In the genomic region with DNA sequence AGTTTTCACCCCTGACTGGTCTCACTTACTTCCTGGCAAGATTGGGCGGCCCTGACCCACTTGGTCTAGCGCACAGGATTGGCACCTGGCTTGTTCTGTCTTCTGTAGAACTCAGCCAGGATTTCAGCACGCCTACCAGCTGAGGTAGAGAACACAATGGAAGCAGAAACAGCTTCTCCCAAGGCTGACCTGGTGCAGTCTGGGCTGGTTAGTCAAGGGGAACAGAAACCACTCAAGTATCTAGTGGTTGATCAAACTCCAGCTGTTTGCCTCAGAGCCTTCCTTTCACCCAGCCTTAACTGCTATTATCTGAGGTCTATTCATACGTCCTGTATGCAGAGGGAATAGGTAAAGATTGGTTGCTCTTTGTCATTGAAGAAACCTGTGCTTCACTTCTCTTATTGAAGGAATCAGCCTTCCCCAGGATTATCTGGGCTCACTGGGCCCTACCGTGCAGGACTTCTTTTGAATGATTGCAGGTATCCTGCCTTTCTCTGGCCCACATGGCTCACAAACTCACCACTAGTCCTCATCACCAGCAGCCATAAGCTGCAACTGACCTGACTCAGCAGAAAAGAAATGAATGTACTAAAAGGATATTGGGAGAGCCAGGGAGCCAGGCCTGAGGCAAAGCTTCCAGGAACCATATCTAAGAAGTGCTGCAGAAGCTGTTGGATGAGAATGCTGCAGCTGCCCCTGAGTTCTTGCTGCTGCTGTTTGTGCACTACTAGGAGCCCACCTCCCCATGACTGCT, we compare ENCODE assay signal across 12 cellular contexts.
DNase-seq lines count a peak whose midpoint lies in the region; ATAC-seq lines count a peak whose summit lies in the region.
"Had no signal": no experiment of that assay in that cellular context is flagged by ENCODE, and none has a peak within 500 bp of the region (broad histone marks: within the 10 kb centered on the region; RNA-seq: fewer than 3 reads in every experiment).

No MANE protein-coding gene starts in this region.

- peaks cover 19% of the 10 kb centered on the region for H3K27me3 Mint-ChIP-seq in memory B cell
- H3K27me3 Mint-ChIP-seq in activated naive CD8-positive, alpha-beta T cell treated with anti-CD3 and anti-CD28 coated beads, Interleukin-2, amount 50 U/mL, for 24 hours = peaks cover 38% of the 10 kb centered on the region

- H3K9me3 Mint-ChIP-seq in memory B cell = no peaks in the 10 kb centered on the region
- no peaks in the 10 kb centered on the region for H3K9me3 Mint-ChIP-seq in activated naive CD8-positive, alpha-beta T cell treated with anti-CD3 and anti-CD28 coated beads, Interleukin-2, amount 50 U/mL, for 24 hours
- H3K9me3 Mint-ChIP-seq: activated T-cell treated with anti-CD3 and anti-CD28 coated beads, Interleukin-2, amount 50 U/mL, for 4 hours had no signal

- H3K4me1 Mint-ChIP-seq in memory B cell = peaks cover 5% of the 10 kb centered on the region
- peaks cover 3% of the 10 kb centered on the region for H3K4me1 Mint-ChIP-seq in activated naive CD8-positive, alpha-beta T cell treated with anti-CD3 and anti-CD28 coated beads, Interleukin-2, amount 50 U/mL, for 24 hours
- H3K4me1 Mint-ChIP-seq: endodermal cell had no signal

- no peak overlapping the region for H3K27ac Mint-ChIP-seq in memory B cell
- no peak overlapping the region for H3K27ac Mint-ChIP-seq in activated naive CD8-positive, alpha-beta T cell treated with anti-CD3 and anti-CD28 coated beads, Interleukin-2, amount 50 U/mL, for 24 hours
- H3K27ac Mint-ChIP-seq: endodermal cell had no signal

- H3K4me3 Mint-ChIP-seq in memory B cell = no peak overlapping the region
- H3K4me3 Mint-ChIP-seq in activated naive CD8-positive, alpha-beta T cell treated with anti-CD3 and anti-CD28 coated beads, Interleukin-2, amount 50 U/mL, for 24 hours = no peak overlapping the region
- H3K4me3 Mint-ChIP-seq: activated T-cell treated with anti-CD3 and anti-CD28 coated beads, Interleukin-2, amount 50 U/mL, for 4 hours; endodermal cell had no signal

- ATAC-seq in GM18907 (IDR thresholded peaks at IDR 0.05; ENCODE audit: unreplicated experiment) (peak; percentile 92), HG02571 (IDR thresholded peaks at IDR 0.05; ENCODE audit: unreplicated experiment) (peak; percentile 88), memory B cell (ENCODE audit: low read depth) (peak; percentile 80)
- no peak for ATAC-seq in activated naive CD8-positive, alpha-beta T cell treated with anti-CD3 and anti-CD28 coated beads, Interleukin-2, amount 50 U/mL, for 24 hours
- ATAC-seq: activated T-cell treated with anti-CD3 and anti-CD28 coated beads, Interleukin-2, amount 50 U/mL, for 4 hours; Panc1 had no signal

- H3K36me3 Mint-ChIP-seq in memory B cell = no peaks in the 10 kb centered on the region
- no peaks in the 10 kb centered on the region for H3K36me3 Mint-ChIP-seq in activated naive CD8-positive, alpha-beta T cell treated with anti-CD3 and anti-CD28 coated beads, Interleukin-2, amount 50 U/mL, for 24 hours (ENCODE audit: low read depth)

- DNase-seq in HK-2 (ENCODE audit: unreplicated experiment) (peak; percentile 21), memory B cell (ENCODE audit: low spot score in 2 of 2) (no peak), cerebellar cortex (ENCODE audit: low spot score) (no peak), NCI-H82 (lab: John Stamatoyannopoulos, UW) (no peak), NCI-H226 (no peak)
- no peak for DNase-seq in activated naive CD8-positive, alpha-beta T cell treated with anti-CD3 and anti-CD28 coated beads, Interleukin-2, amount 50 U/mL, for 24 hours
- DNase-seq: activated T-cell treated with anti-CD3 and anti-CD28 coated beads, Interleukin-2, amount 50 U/mL, for 4 hours; endodermal cell; mesenchymal stem cell had no signal
